8 cellular contexts compared by ENCODE assay signal in the genomic region with DNA sequence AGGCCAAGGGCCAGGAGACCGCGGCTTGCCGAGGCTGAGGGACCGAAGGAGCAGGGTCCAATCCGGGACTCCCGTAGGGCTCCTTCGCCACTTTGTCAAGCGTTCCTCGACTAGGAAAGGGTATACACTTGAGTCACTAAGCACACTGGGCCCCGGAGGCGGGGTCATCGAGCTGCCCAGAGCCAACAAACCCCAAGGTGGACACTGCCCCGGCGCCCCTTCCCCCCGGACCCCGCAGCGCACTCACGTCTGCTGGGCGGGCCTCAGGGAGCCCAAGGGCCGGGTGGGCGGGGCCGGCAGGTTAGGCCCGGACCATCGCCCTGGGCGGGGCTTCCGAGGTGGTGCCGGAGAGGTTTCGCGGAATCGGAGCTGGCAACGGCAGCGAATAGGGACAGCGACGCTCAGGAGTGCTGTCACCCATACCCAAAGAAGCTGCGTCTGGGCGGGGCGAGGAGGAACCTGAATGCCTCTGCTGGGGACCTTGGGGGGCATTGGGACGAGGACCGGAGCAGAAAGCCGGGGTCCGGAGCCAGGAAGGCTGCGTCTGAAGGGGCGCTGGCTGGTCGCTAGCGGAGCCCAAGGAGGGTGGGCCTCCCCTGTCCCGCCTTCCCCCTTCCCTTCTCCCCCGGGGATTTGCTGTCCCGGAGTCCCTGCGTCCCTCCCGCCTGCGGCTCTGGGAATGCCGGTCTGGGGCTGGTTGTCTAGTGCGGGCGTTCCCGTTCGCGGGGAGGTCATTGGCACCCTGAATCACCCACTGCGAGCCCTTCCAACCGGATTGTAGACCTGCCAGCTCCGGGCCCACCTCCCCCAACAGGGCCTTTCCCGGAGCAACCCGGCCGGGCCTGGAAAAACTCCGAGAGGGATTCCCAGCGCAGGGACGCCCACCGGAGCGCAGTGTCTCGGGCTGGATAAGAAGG.
A peak's percentile ranks its signal among the peaks of the same experiment; 100 is the strongest.
DNase-seq lines count a peak whose midpoint lies in the region; TF ChIP-seq lines count a peak whose summit lies in the region.

No MANE protein-coding gene starts in this region.

- H3K27me3 ChIP-seq in esophagus squamous epithelium (peaks cover 0 to 72% (median 0%) of the 10 kb centered on the region in 4 donors), osteoblast (ENCODE audit: insufficient read depth, low read length) (peaks cover 40% of the 10 kb centered on the region), tibial nerve (peaks cover 0 to 71% of the 10 kb centered on the region in 2 donors)

- H3K4me3 ChIP-seq in esophagus squamous epithelium, result peak overlapping the region; percentile 47 to 65 (median 58)
- peak overlapping the region; percentile 50 for H3K4me3 ChIP-seq in osteoblast (ENCODE audit: insufficient read depth, low read length)
- peak overlapping the region; percentile 18 to 54 (median 38) for H3K4me3 ChIP-seq in tibial nerve

- TF ChIP-seq CTCF in esophagus squamous epithelium (IDR thresholded peaks at IDR 0.05), result no peak
- no peak for TF ChIP-seq CTCF in osteoblast (IDR thresholded peaks at IDR 0.05; ENCODE audit: extremely low read depth, low read depth, low read length)
- TF ChIP-seq CTCF in tibial nerve (IDR thresholded peaks at IDR 0.05), result no peak

- peaks cover 0 to 32% (median 5%) of the 10 kb centered on the region in 3 donors for H3K36me3 ChIP-seq in esophagus squamous epithelium
- H3K36me3 ChIP-seq in osteoblast (ENCODE audit: insufficient read depth, low read length), result no peaks in the 10 kb centered on the region
- peaks cover 2 to 35% (median 6%) of the 10 kb centered on the region in 3 donors for H3K36me3 ChIP-seq in tibial nerve

- intact Hi-C loops in esophagus squamous epithelium (cut with DNase I), result no loop called here

- peak overlapping the region; percentile 87 to 90 (median 88) for H3K27ac ChIP-seq in esophagus squamous epithelium
- H3K27ac ChIP-seq in osteoblast (ENCODE audit: low read depth, low read length), result no peak overlapping the region
- H3K27ac ChIP-seq in tibial nerve, result peak overlapping the region in 3 of 4 donors; percentile 16 to 58 (median 17)

- 0 to 1% methylated on average over 6 to 26 of the region's 69 CpGs for WGBS in esophagus squamous epithelium, 2 donors
- WGBS in tibial nerve, 2 donors, result 4 to 5% methylated on average over 10 to 39 of the region's 69 CpGs

- TF ChIP-seq EP300 in tibial nerve (IDR thresholded peaks at IDR 0.05), result no peak

- H3K79me2 ChIP-seq in osteoblast (ENCODE audit: insufficient read depth, low read length), result no peaks in the 10 kb centered on the region

- TF ChIP-seq POLR2A in esophagus squamous epithelium (IDR thresholded peaks at IDR 0.05), result peak in 2 of 4 donors; percentile 19 to 50
- TF ChIP-seq POLR2A in tibial nerve (IDR thresholded peaks at IDR 0.05), result no peak

- H3K4me1 ChIP-seq in esophagus squamous epithelium, result peaks cover 55 to 67% (median 55%) of the 10 kb centered on the region in 3 donors
- peaks cover 10% of the 10 kb centered on the region for H3K4me1 ChIP-seq in osteoblast (ENCODE audit: insufficient read depth, low read length)
- peaks cover 0 to 63% (median 41%) of the 10 kb centered on the region in 4 donors for H3K4me1 ChIP-seq in tibial nerve

- DNase-seq in DMS79 (lab: John Stamatoyannopoulos, UW) (peak; percentile 33), NCI-H2029 treated with DMSO at 0.1 percent for 48 hours (lab: John Stamatoyannopoulos, UW) (peak; percentile 10), activated T-cell treated with anti-CD3 and anti-CD28 coated beads for 48 hours (ENCODE audit: low read depth) (peak; percentile 74), esophagus squamous epithelium (lab: John Stamatoyannopoulos, UW) (no peak), osteoblast (ENCODE audit: insufficient read length, low spot score, missing footprints) (peak; percentile 91), tibial nerve (ENCODE audit: low spot score in 2 of 2) (no peak), NOMO-1 treated with DMSO at 0.1 percent for 48 hours (lab: John Stamatoyannopoulos, UW; ENCODE audit: unreplicated experiment) (no peak), dedifferentiated amniotic fluid mesenchymal stem cell (ENCODE audit: extremely low spot score) (no peak)

- peak overlapping the region; percentile 67 for H3K4me2 ChIP-seq in osteoblast (ENCODE audit: insufficient read depth, low read length)

- no peak overlapping the region for H2AFZ ChIP-seq in osteoblast (ENCODE audit: low read length)

- no peaks in the 10 kb centered on the region for H3K9me3 ChIP-seq in esophagus squamous epithelium
- H3K9me3 ChIP-seq in osteoblast (ENCODE audit: low read depth, low read length), result no peaks in the 10 kb centered on the region
- H3K9me3 ChIP-seq in tibial nerve, result no peaks in the 10 kb centered on the region

- H4K20me1 ChIP-seq in osteoblast (ENCODE audit: insufficient read depth, low read length), result peaks cover 9% of the 10 kb centered on the region

Comparison
In these comparisons a context has a peak if more than half of its experiments do, and no peak if none do; other contexts are left out.
1. DNase-seq: peak in DMS79 (single experiment), NCI-H2029 treated with DMSO at 0.1 percent for 48 hours (single experiment), activated T-cell treated with anti-CD3 and anti-CD28 coated beads for 48 hours (single experiment) and osteoblast (single experiment); none in esophagus squamous epithelium (single experiment), tibial nerve (0 of 2), NOMO-1 treated with DMSO at 0.1 percent for 48 hours (single experiment) and dedifferentiated amniotic fluid mesenchymal stem cell (single experiment).
2. Peak in every context shown above with its lines, with median percentiles within 50 percentile points of each other: H3K4me3 ChIP-seq.